9 cellular contexts compared by ENCODE assay signal in the genomic region with DNA sequence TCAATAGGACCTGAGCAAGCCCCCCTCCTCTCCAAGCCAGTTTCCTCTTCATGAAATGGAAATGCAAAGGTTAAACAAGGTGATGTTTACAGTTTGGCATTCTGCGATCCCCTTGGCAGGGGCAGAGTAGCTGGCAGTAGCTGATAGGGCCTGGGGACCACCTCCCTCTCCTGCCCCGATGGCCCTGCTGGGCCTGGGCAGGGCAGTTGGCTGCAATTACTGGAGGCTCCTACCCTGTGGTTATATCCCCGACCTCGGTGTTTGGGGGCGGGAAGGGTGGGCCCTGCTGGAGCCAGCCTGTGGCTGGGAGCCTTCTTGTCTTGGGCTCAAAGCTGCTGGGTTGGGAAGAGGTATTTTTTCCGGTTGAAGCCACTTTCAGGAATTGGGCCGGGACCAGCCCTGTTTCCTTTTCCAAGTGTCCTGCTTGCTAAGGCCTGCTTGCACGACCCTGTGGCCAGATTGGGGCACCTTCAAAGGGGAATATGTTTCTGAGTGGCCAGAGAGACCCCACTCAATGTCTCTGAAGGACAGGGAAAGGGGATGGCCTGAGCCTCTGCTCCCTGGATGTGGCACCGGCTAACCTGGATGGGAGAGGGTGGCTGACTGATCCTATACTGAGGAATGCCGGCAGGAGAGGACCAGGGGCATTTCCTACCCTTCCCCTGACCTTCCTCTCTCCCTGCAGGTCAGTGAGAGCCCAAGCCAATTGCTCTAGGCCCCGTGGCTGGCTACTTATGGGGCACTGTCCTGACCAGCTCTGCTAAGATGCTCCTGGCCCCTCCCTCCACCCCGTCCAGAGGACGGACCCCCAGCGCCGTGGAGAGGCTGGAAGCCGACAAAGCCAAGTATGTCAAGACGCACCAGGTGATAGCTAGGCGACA. TPM values are rescaled to one million over a fixed set of nuclear protein-coding genes. Genes with fewer than 3 reads are reported as not detected.
DNase-seq lines count a peak whose midpoint lies in the region; ATAC-seq, FAIRE-seq and TF ChIP-seq lines count a peak whose summit lies in the region.
"Had no signal": no experiment of that assay in that cellular context is flagged by ENCODE, and none has a peak within 500 bp of the region (broad histone marks: within the 10 kb centered on the region; RNA-seq: fewer than 3 reads in every experiment).

No MANE protein-coding gene starts in this region.

- peak overlapping the region; percentile 26 for H3K4me3 Mint-ChIP-seq in stimulated activated memory B cell treated with anti-CD40 and anti-IgM and Interleukin-4, amounts not matched to agents 10 μg/mL and 1 μg/mL and 100 μg/mL, for 72 hours

- H3K4me1 Mint-ChIP-seq in stimulated activated memory B cell treated with anti-CD40 and anti-IgM and Interleukin-4, amounts not matched to agents 10 μg/mL and 1 μg/mL and 100 μg/mL, for 72 hours = peaks cover 22% of the 10 kb centered on the region

- peak overlapping the region; percentile 10 for H3K9ac ChIP-seq in HUES6 (ENCODE audit: low read length)
- no peak overlapping the region for H3K9ac ChIP-seq in HepG2 (ENCODE audit: insufficient read depth, low read depth, low read length)

- ATAC-seq in HepG2 (peak; percentile 8; the same call in 1 of the 3 replicates), HG03196 (IDR thresholded peaks at IDR 0.05; ENCODE audit: unreplicated experiment) (no peak)
- ATAC-seq in stimulated activated memory B cell treated with anti-CD40 and anti-IgM and Interleukin-4, amounts not matched to agents 10 μg/mL and 1 μg/mL and 100 μg/mL, for 72 hours = no peak

- no peaks in the 10 kb centered on the region for H3K79me2 ChIP-seq in HepG2 (ENCODE audit: insufficient read depth, low read length)

- H3K27ac ChIP-seq in HUES6 (ENCODE audit: low read depth, low read length) (no peak overlapping the region), HepG2 (ENCODE audit: extremely low read length, insufficient read depth, low read length) (no peak overlapping the region)

- no peak for FAIRE-seq in HepG2 (lab: Jason Lieb, UNC)
- FAIRE-seq: islet of Langerhans had no signal

- TF ChIP-seq CTCF in choroid plexus epithelial cell (conservative IDR thresholded peaks at IDR 0.05; ENCODE audit: low read depth, low read length) (no peak), HepG2 (CRISPR knock-in tag; IDR thresholded peaks at IDR 0.05) (no peak)

- POLR2A ChIA-PET in HepG2 (lab: Yijun Ruan, JAX) = no interaction called here

- intact Hi-C loops in HepG2 (cut with micrococcal nuclease; ENCODE audit: unreplicated experiment) = loop anchor here (5.0 kb wide), 2 partner anchors 48 to 123 kb away; partner anchors contain the start of gene PDIK1L

- no peaks in the 10 kb centered on the region for H3K36me3 ChIP-seq in HUES6 (ENCODE audit: control insufficient read depth, insufficient read depth, low read length)
- no peaks in the 10 kb centered on the region for H3K36me3 ChIP-seq in HepG2 (replicated peaks in 1 of 2; ENCODE audit: control insufficient read depth in 1 of 2, insufficient read depth in 2 of 2, low read length in 2 of 2)

- no peaks in the 10 kb centered on the region for H4K20me1 ChIP-seq in HepG2 (ENCODE audit: insufficient read depth, low read length)

- no peak for TF ChIP-seq POLR2A in HepG2 (IDR thresholded peaks at IDR 0.05; ENCODE audit: insufficient read depth in 1 of 2, low read depth in 2 of 2, low read length in 2 of 2)

- H3K4me3 ChIP-seq in HUES6 (ENCODE audit: low read depth, low read length) (peak overlapping the region; percentile 59), choroid plexus epithelial cell (ENCODE audit: low read depth, low read length) (peak overlapping the region; percentile 42), HepG2 (replicated peaks in 1 of 3; ENCODE audit: insufficient read depth in 1 of 3, low read depth in 2 of 3, low read length in 3 of 3) (peak overlapping the region in 2 of 3 experiments; percentile 45 to 76; a peak in 3 of 6 replicates)

- in situ Hi-C loops in HepG2 (cut with HindIII; ENCODE audit: extremely low pct_ligation_motif_present, low pct_unique_long_range_greater_than_20kb) = loop anchor here (10.0 kb wide), 1 partner anchor 266 kb away; no protein-coding TSS in a partner anchor

- H3K9me3 ChIP-seq in HUES6 (ENCODE audit: control insufficient read depth, insufficient read depth, low read depth, low read length) = no peaks in the 10 kb centered on the region
- no peaks in the 10 kb centered on the region for H3K9me3 ChIP-seq in HepG2 (ENCODE audit: low read length)

- TF ChIP-seq RAD21 in HepG2 (CRISPR knock-in tag; IDR thresholded peaks at IDR 0.05) = no peak

- no peaks in the 10 kb centered on the region for H3K36me3 Mint-ChIP-seq in stimulated activated memory B cell treated with anti-CD40 and anti-IgM and Interleukin-4, amounts not matched to agents 10 μg/mL and 1 μg/mL and 100 μg/mL, for 72 hours

- H3K27me3 ChIP-seq in HUES6 (ENCODE audit: control insufficient read depth, insufficient read depth, low read length) (peaks cover 87% of the 10 kb centered on the region), HepG2 (ENCODE audit: control insufficient read depth in 1 of 2, insufficient read depth in 2 of 2, low read length in 2 of 2) (peaks cover 13 to 74% of the 10 kb centered on the region in 2 experiments; a peak in 4 of 5 replicates)

- whole genome bisulfite sequencing in HepG2 (ENCODE audit: low lambda C conversion rate) = 31% methylated on average over 5 of the region's 18 CpGs

- DNase-seq in choroid plexus epithelial cell (ENCODE audit: low read depth) (no peak), HepG2 (ENCODE audit: low spot score) (no peak), kidney tubule cell (ENCODE audit: low spot score) (no peak), HCEC 1CT (no peak)
- no peak for DNase-seq in activated CD4-positive, alpha-beta T cell treated with anti-CD3 and anti-CD28 coated beads, Interleukin-2, amount 50 U/mL, for 1 hour

- CTCF ChIA-PET in HepG2 (lab: Yijun Ruan, JAX; ENCODE audit: low intra/inter-chr PET ratio, low total read pairs) = no interaction called here

- BruUV-seq in HepG2 (replicated peaks; lab: Mats Ljungman, UMichigan) = no TSS peak

- no peak overlapping the region for H2AFZ ChIP-seq in HepG2 (ENCODE audit: low read length)

- TF ChIP-seq EP300 in HepG2 (IDR thresholded peaks at IDR 0.05; ENCODE audit: low read depth in 2 of 2, low read length in 2 of 2) (no peak), HepG2 (CRISPR knock-in tag; IDR thresholded peaks at IDR 0.05; ENCODE audit: borderline replicate concordance) (no peak)

- H3K27ac Mint-ChIP-seq in stimulated activated memory B cell treated with anti-CD40 and anti-IgM and Interleukin-4, amounts not matched to agents 10 μg/mL and 1 μg/mL and 100 μg/mL, for 72 hours = no peak overlapping the region

- H3K4me2 ChIP-seq in HepG2 (ENCODE audit: low read depth, low read length) = peak overlapping the region; percentile 78

- H3K9me3 Mint-ChIP-seq in stimulated activated memory B cell treated with anti-CD40 and anti-IgM and Interleukin-4, amounts not matched to agents 10 μg/mL and 1 μg/mL and 100 μg/mL, for 72 hours = no peaks in the 10 kb centered on the region

- H3K4me1 ChIP-seq in HUES6 (ENCODE audit: control insufficient read depth, insufficient read depth, low read length) = peaks cover 55% of the 10 kb centered on the region
- peaks cover 43% of the 10 kb centered on the region for H3K4me1 ChIP-seq in HepG2 (ENCODE audit: insufficient read depth, low read length)

- peaks cover 54% of the 10 kb centered on the region for H3K27me3 Mint-ChIP-seq in stimulated activated memory B cell treated with anti-CD40 and anti-IgM and Interleukin-4, amounts not matched to agents 10 μg/mL and 1 μg/mL and 100 μg/mL, for 72 hours

RNA-seq across cellular contexts. Expression of gene FAM110D, which starts 1.9 kb away (rescaled TPM):
- not detected in 2 replicates for total RNA-seq in HepG2 (2016; rRNA removed; fragmentation: Illumina TruSeq; extraction: Trizol)
- total RNA-seq in HepG2 (2016; cell fraction: cytosol; rRNA removed; fragmentation: Illumina TruSeq; extraction: Trizol; ENCODE audit: low read depth) = not detected in 2 replicates
- total RNA-seq in HepG2 (2016; cell fraction: insoluble cytoplasmic fraction; rRNA removed; fragmentation: Illumina TruSeq; extraction: Trizol) = not detected in 2 replicates
- total RNA-seq in HepG2 (2016; cell fraction: membrane; rRNA removed; fragmentation: Illumina TruSeq; extraction: Trizol) = not detected in 2 replicates
- total RNA-seq in HepG2 (2016; cell fraction: nucleus; rRNA removed; fragmentation: Illumina TruSeq; extraction: Trizol) = not detected in 2 replicates
- not detected in 2 replicates for polyA plus RNA-seq in HepG2 (2011; rRNA removed)
- polyA plus RNA-seq in HepG2 (2011; cell fraction: cytosol; rRNA removed) = not detected in 2 replicates
- not detected in 2 replicates for polyA plus RNA-seq in HepG2 (2011; cell fraction: nucleus; rRNA removed)
- not detected in 2 replicates for polyA plus RNA-seq in HepG2 (2012)
- not detected in 2 replicates for polyA plus RNA-seq in HepG2 (2016; cell fraction: cytosol; fragmentation: Illumina TruSeq; extraction: Trizol; ENCODE audit: low read depth)
- polyA plus RNA-seq in HepG2 (2016; cell fraction: insoluble cytoplasmic fraction; fragmentation: Illumina TruSeq; extraction: Trizol; ENCODE audit: low read depth) = not detected in 2 replicates
- polyA plus RNA-seq in HepG2 (2016; cell fraction: membrane; fragmentation: Illumina TruSeq; extraction: Trizol; ENCODE audit: low read depth) = not detected in 2 replicates
- polyA plus RNA-seq in HepG2 (2016; cell fraction: nucleus; fragmentation: Illumina TruSeq; extraction: Trizol; ENCODE audit: insufficient read depth, low read depth) = not detected in 2 replicates
- polyA minus RNA-seq in HepG2 (2011; rRNA and poly(A)+ RNA removed; ENCODE audit: low replicate concordance) = 0.07 TPM in 1 of 2 replicates, not detected in the other
- polyA minus RNA-seq in HepG2 (2011; cell fraction: cytosol; rRNA and poly(A)+ RNA removed) = not detected in 2 replicates
- polyA minus RNA-seq in HepG2 (2011; cell fraction: nucleus; rRNA and poly(A)+ RNA removed) = 0.13 and 0.25 TPM in 2 replicates

RNA-seq across cellular contexts. Expression of gene C1orf232, which starts 8.0 kb away (rescaled TPM):
- not detected in 2 replicates for total RNA-seq in HepG2 (2016; rRNA removed; fragmentation: Illumina TruSeq; extraction: Trizol)
- not detected in 2 replicates for total RNA-seq in HepG2 (2016; cell fraction: cytosol; rRNA removed; fragmentation: Illumina TruSeq; extraction: Trizol; ENCODE audit: low read depth)
- total RNA-seq in HepG2 (2016; cell fraction: insoluble cytoplasmic fraction; rRNA removed; fragmentation: Illumina TruSeq; extraction: Trizol) = not detected in 2 replicates
- total RNA-seq in HepG2 (2016; cell fraction: membrane; rRNA removed; fragmentation: Illumina TruSeq; extraction: Trizol) = not detected in 2 replicates
- not detected in 2 replicates for total RNA-seq in HepG2 (2016; cell fraction: nucleus; rRNA removed; fragmentation: Illumina TruSeq; extraction: Trizol)
- not detected in 2 replicates for polyA plus RNA-seq in HepG2 (2011; rRNA removed)
- not detected in 2 replicates for polyA plus RNA-seq in HepG2 (2011; cell fraction: cytosol; rRNA removed)
- not detected in 2 replicates for polyA plus RNA-seq in HepG2 (2011; cell fraction: nucleus; rRNA removed)
- not detected in 2 replicates for polyA plus RNA-seq in HepG2 (2012)
- polyA plus RNA-seq in HepG2 (2016; cell fraction: cytosol; fragmentation: Illumina TruSeq; extraction: Trizol; ENCODE audit: low read depth) = not detected in 2 replicates
- polyA plus RNA-seq in HepG2 (2016; cell fraction: insoluble cytoplasmic fraction; fragmentation: Illumina TruSeq; extraction: Trizol; ENCODE audit: low read depth) = not detected in 2 replicates
- not detected in 2 replicates for polyA plus RNA-seq in HepG2 (2016; cell fraction: membrane; fragmentation: Illumina TruSeq; extraction: Trizol; ENCODE audit: low read depth)
- not detected in 2 replicates for polyA plus RNA-seq in HepG2 (2016; cell fraction: nucleus; fragmentation: Illumina TruSeq; extraction: Trizol; ENCODE audit: insufficient read depth, low read depth)
- polyA minus RNA-seq in HepG2 (2011; rRNA and poly(A)+ RNA removed; ENCODE audit: low replicate concordance) = not detected in 2 replicates
- polyA minus RNA-seq in HepG2 (2011; cell fraction: cytosol; rRNA and poly(A)+ RNA removed) = not detected in 2 replicates
- not detected in 2 replicates for polyA minus RNA-seq in HepG2 (2011; cell fraction: nucleus; rRNA and poly(A)+ RNA removed)

RNA-seq across cellular contexts. Expression of gene ZNF593, which starts 8.9 kb away (rescaled TPM):
- 55.8 and 59.3 TPM in 2 replicates for total RNA-seq in HepG2 (2016; rRNA removed; fragmentation: Illumina TruSeq; extraction: Trizol)
- 52.2 and 57.2 TPM in 2 replicates for total RNA-seq in HepG2 (2016; cell fraction: cytosol; rRNA removed; fragmentation: Illumina TruSeq; extraction: Trizol; ENCODE audit: low read depth)
- total RNA-seq in HepG2 (2016; cell fraction: insoluble cytoplasmic fraction; rRNA removed; fragmentation: Illumina TruSeq; extraction: Trizol) = 56.8 and 58.5 TPM in 2 replicates
- 56.1 and 57.7 TPM in 2 replicates for total RNA-seq in HepG2 (2016; cell fraction: membrane; rRNA removed; fragmentation: Illumina TruSeq; extraction: Trizol)
- total RNA-seq in HepG2 (2016; cell fraction: nucleus; rRNA removed; fragmentation: Illumina TruSeq; extraction: Trizol) = 17.8 and 21.4 TPM in 2 replicates
- polyA plus RNA-seq in HepG2 (2011; rRNA removed) = 37.3 and 43.0 TPM in 2 replicates
- polyA plus RNA-seq in HepG2 (2011; cell fraction: cytosol; rRNA removed) = 48.9 and 77.5 TPM in 2 replicates
- 42.4 and 44.7 TPM in 2 replicates for polyA plus RNA-seq in HepG2 (2011; cell fraction: nucleus; rRNA removed)
- 23.3 and 41.2 TPM in 2 replicates for polyA plus RNA-seq in HepG2 (2012)
- polyA plus RNA-seq in HepG2 (2016; cell fraction: cytosol; fragmentation: Illumina TruSeq; extraction: Trizol; ENCODE audit: low read depth) = 60.3 and 61.5 TPM in 2 replicates
- 63.8 and 68.9 TPM in 2 replicates for polyA plus RNA-seq in HepG2 (2016; cell fraction: insoluble cytoplasmic fraction; fragmentation: Illumina TruSeq; extraction: Trizol; ENCODE audit: low read depth)
- 57.3 and 58.6 TPM in 2 replicates for polyA plus RNA-seq in HepG2 (2016; cell fraction: membrane; fragmentation: Illumina TruSeq; extraction: Trizol; ENCODE audit: low read depth)
- polyA plus RNA-seq in HepG2 (2016; cell fraction: nucleus; fragmentation: Illumina TruSeq; extraction: Trizol; ENCODE audit: insufficient read depth, low read depth) = 41.8 and 47.8 TPM in 2 replicates
- 17.7 and 18.6 TPM in 2 replicates for polyA minus RNA-seq in HepG2 (2011; rRNA and poly(A)+ RNA removed; ENCODE audit: low replicate concordance)
- polyA minus RNA-seq in HepG2 (2011; cell fraction: cytosol; rRNA and poly(A)+ RNA removed) = 12.2 and 17.8 TPM in 2 replicates
- polyA minus RNA-seq in HepG2 (2011; cell fraction: nucleus; rRNA and poly(A)+ RNA removed) = 8.8 and 10.2 TPM in 2 replicates

RNA-seq across cellular contexts. Expression of gene ZNF593OS, which starts 10.9 kb away (rescaled TPM):
- not detected in 2 replicates for total RNA-seq in HepG2 (2016; rRNA removed; fragmentation: Illumina TruSeq; extraction: Trizol)
- not detected in 2 replicates for total RNA-seq in HepG2 (2016; cell fraction: cytosol; rRNA removed; fragmentation: Illumina TruSeq; extraction: Trizol; ENCODE audit: low read depth)
- total RNA-seq in HepG2 (2016; cell fraction: insoluble cytoplasmic fraction; rRNA removed; fragmentation: Illumina TruSeq; extraction: Trizol) = not detected in 2 replicates
- not detected in 2 replicates for total RNA-seq in HepG2 (2016; cell fraction: membrane; rRNA removed; fragmentation: Illumina TruSeq; extraction: Trizol)
- not detected in 2 replicates for total RNA-seq in HepG2 (2016; cell fraction: nucleus; rRNA removed; fragmentation: Illumina TruSeq; extraction: Trizol)
- polyA plus RNA-seq in HepG2 (2011; rRNA removed) = not detected in 2 replicates
- polyA plus RNA-seq in HepG2 (2011; cell fraction: cytosol; rRNA removed) = not detected in 2 replicates
- polyA plus RNA-seq in HepG2 (2011; cell fraction: nucleus; rRNA removed) = not detected in 2 replicates
- polyA plus RNA-seq in HepG2 (2012) = 0.47 and 0.69 TPM in 2 replicates
- polyA plus RNA-seq in HepG2 (2016; cell fraction: cytosol; fragmentation: Illumina TruSeq; extraction: Trizol; ENCODE audit: low read depth) = not detected in 2 replicates
- polyA plus RNA-seq in HepG2 (2016; cell fraction: insoluble cytoplasmic fraction; fragmentation: Illumina TruSeq; extraction: Trizol; ENCODE audit: low read depth) = not detected in 2 replicates
- polyA plus RNA-seq in HepG2 (2016; cell fraction: membrane; fragmentation: Illumina TruSeq; extraction: Trizol; ENCODE audit: low read depth) = not detected in 2 replicates
- not detected in 2 replicates for polyA plus RNA-seq in HepG2 (2016; cell fraction: nucleus; fragmentation: Illumina TruSeq; extraction: Trizol; ENCODE audit: insufficient read depth, low read depth)
- polyA minus RNA-seq in HepG2 (2011; rRNA and poly(A)+ RNA removed; ENCODE audit: low replicate concordance) = not detected in 2 replicates
- not detected in 2 replicates for polyA minus RNA-seq in HepG2 (2011; cell fraction: cytosol; rRNA and poly(A)+ RNA removed)
- not detected in 2 replicates for polyA minus RNA-seq in HepG2 (2011; cell fraction: nucleus; rRNA and poly(A)+ RNA removed)

RNA-seq across cellular contexts. Expression of gene CNKSR1, which starts 16.5 kb away (rescaled TPM):
- 1.5 and 3.4 TPM in 2 replicates for total RNA-seq in HepG2 (2016; rRNA removed; fragmentation: Illumina TruSeq; extraction: Trizol)
- total RNA-seq in HepG2 (2016; cell fraction: cytosol; rRNA removed; fragmentation: Illumina TruSeq; extraction: Trizol; ENCODE audit: low read depth) = 0.71 and 1.3 TPM in 2 replicates
- total RNA-seq in HepG2 (2016; cell fraction: insoluble cytoplasmic fraction; rRNA removed; fragmentation: Illumina TruSeq; extraction: Trizol) = 1.8 and 3.1 TPM in 2 replicates
- 1.1 TPM in 2 replicates for total RNA-seq in HepG2 (2016; cell fraction: membrane; rRNA removed; fragmentation: Illumina TruSeq; extraction: Trizol)
- total RNA-seq in HepG2 (2016; cell fraction: nucleus; rRNA removed; fragmentation: Illumina TruSeq; extraction: Trizol) = 3.7 and 5.8 TPM in 2 replicates
- 8.9 and 9.7 TPM in 2 replicates for polyA plus RNA-seq in HepG2 (2011; rRNA removed)
- polyA plus RNA-seq in HepG2 (2011; cell fraction: cytosol; rRNA removed) = 2.4 and 2.7 TPM in 2 replicates
- polyA plus RNA-seq in HepG2 (2011; cell fraction: nucleus; rRNA removed) = 64.0 and 70.5 TPM in 2 replicates
- 6.1 and 6.7 TPM in 2 replicates for polyA plus RNA-seq in HepG2 (2012)
- 0.33 and 0.35 TPM in 2 replicates for polyA plus RNA-seq in HepG2 (2016; cell fraction: cytosol; fragmentation: Illumina TruSeq; extraction: Trizol; ENCODE audit: low read depth)
- polyA plus RNA-seq in HepG2 (2016; cell fraction: insoluble cytoplasmic fraction; fragmentation: Illumina TruSeq; extraction: Trizol; ENCODE audit: low read depth) = 1.9 and 2.0 TPM in 2 replicates
- polyA plus RNA-seq in HepG2 (2016; cell fraction: membrane; fragmentation: Illumina TruSeq; extraction: Trizol; ENCODE audit: low read depth) = 0.60 and 0.72 TPM in 2 replicates
- 15.4 and 19.4 TPM in 2 replicates for polyA plus RNA-seq in HepG2 (2016; cell fraction: nucleus; fragmentation: Illumina TruSeq; extraction: Trizol; ENCODE audit: insufficient read depth, low read depth)
- 9.4 and 12.9 TPM in 2 replicates for polyA minus RNA-seq in HepG2 (2011; rRNA and poly(A)+ RNA removed; ENCODE audit: low replicate concordance)
- polyA minus RNA-seq in HepG2 (2011; cell fraction: cytosol; rRNA and poly(A)+ RNA removed) = 2.0 and 4.8 TPM in 2 replicates
- 16.1 and 21.8 TPM in 2 replicates for polyA minus RNA-seq in HepG2 (2011; cell fraction: nucleus; rRNA and poly(A)+ RNA removed)
